ENCODE assay signal across 16 cellular contexts in the genomic region with DNA sequence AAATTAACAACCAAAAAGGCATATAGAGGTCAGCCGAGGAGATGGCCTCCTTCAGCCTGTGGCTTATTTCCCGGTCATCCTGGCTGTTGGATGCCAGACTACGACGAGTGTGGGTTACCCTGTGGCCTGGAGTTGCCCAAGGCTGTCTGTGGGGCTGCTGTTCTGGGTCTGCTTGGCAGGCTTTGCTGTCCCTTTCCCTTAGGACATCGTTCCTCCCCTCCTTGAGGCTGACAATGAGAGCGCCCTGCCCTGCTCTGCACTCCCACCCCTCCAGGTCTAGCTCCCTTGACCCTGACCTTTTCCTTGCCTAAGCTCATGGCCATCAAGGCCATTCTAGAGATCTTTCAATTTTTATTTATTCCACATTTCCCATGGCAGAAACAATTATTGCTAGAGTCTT. TPM values are rescaled to one million over a fixed set of nuclear protein-coding genes. Genes with fewer than 3 reads are reported as not detected.
DNase-seq lines count a peak whose midpoint lies in the region; ATAC-seq and TF ChIP-seq lines count a peak whose summit lies in the region.
"Had no signal": no experiment of that assay in that cellular context is flagged by ENCODE, and none has a peak within 500 bp of the region (broad histone marks: within the 10 kb centered on the region; RNA-seq: fewer than 3 reads in every experiment).

No MANE protein-coding gene starts in this region.

- peaks cover 21% of the 10 kb centered on the region for H3K36me3 Mint-ChIP-seq in activated CD4-positive, alpha-beta T cell treated with anti-CD3 and anti-CD28 coated beads, Interleukin-2, amount 10 ng/mL, durations not matched to agents 7 days and 5 days (ENCODE audit: low read depth)
- peaks cover 17% of the 10 kb centered on the region for H3K36me3 Mint-ChIP-seq in activated CD4-positive, alpha-beta memory T cell treated with anti-CD3 and anti-CD28 coated beads for 36 hours
- H3K36me3 Mint-ChIP-seq in effector memory CD8-positive, alpha-beta T cell (ENCODE audit: insufficient read depth) = peaks cover 15% of the 10 kb centered on the region

- H3K27ac Mint-ChIP-seq in activated CD4-positive, alpha-beta T cell treated with anti-CD3 and anti-CD28 coated beads, Interleukin-2, amount 10 ng/mL, durations not matched to agents 7 days and 5 days = peak overlapping the region; percentile 46
- H3K27ac Mint-ChIP-seq in activated CD4-positive, alpha-beta memory T cell treated with anti-CD3 and anti-CD28 coated beads for 36 hours = peak overlapping the region; percentile 18
- peak overlapping the region in 1 of 2 donors; percentile 41 for H3K27ac Mint-ChIP-seq in effector memory CD8-positive, alpha-beta T cell
- H3K27ac Mint-ChIP-seq: stimulated activated effector memory CD8-positive, alpha-beta T cell treated with anti-CD3 and anti-CD28 coated beads, Interleukin-12 subunit alpha, Interleukin-12 subunit beta, amount 100 ng/mL, for 72 hours had no signal

- POLR2A ChIA-PET in activated CD4-positive, alpha-beta T cell treated with anti-CD3 and anti-CD28 coated beads, Interleukin-2, amount 10 ng/mL, durations not matched to agents 7 days and 5 days (lab: Charles Lee) = no interaction called here
- POLR2A ChIA-PET in activated CD4-positive, alpha-beta memory T cell treated with anti-CD3 and anti-CD28 coated beads for 36 hours (lab: Charles Lee) = interaction anchor here (2.1 kb wide), 1 partner anchor 13 kb away, joined by 7 read pairs; no protein-coding TSS in a partner anchor

- no peak for ATAC-seq in effector memory CD8-positive, alpha-beta T cell (replicated peaks)
- no peak for ATAC-seq in HG02840 (IDR thresholded peaks at IDR 0.05; ENCODE audit: low FRiP score, unreplicated experiment)
- ATAC-seq: stimulated activated effector memory CD8-positive, alpha-beta T cell treated with anti-CD3 and anti-CD28 coated beads, Interleukin-12 subunit alpha, Interleukin-12 subunit beta, amount 100 ng/mL, for 72 hours had no signal

- no peaks in the 10 kb centered on the region for H3K27me3 ChIP-seq in spleen (replicated peaks in 1 of 7)

- H3K27me3 Mint-ChIP-seq in activated CD4-positive, alpha-beta T cell treated with anti-CD3 and anti-CD28 coated beads, Interleukin-2, amount 10 ng/mL, durations not matched to agents 7 days and 5 days = no peaks in the 10 kb centered on the region
- H3K27me3 Mint-ChIP-seq in activated CD4-positive, alpha-beta memory T cell treated with anti-CD3 and anti-CD28 coated beads for 36 hours = no peaks in the 10 kb centered on the region
- no peaks in the 10 kb centered on the region for H3K27me3 Mint-ChIP-seq in effector memory CD8-positive, alpha-beta T cell

- peaks cover 17 to 34% (median 28%) of the 10 kb centered on the region in 6 donors for H3K4me1 ChIP-seq in spleen

- peaks cover 53% of the 10 kb centered on the region for H3K4me1 Mint-ChIP-seq in activated CD4-positive, alpha-beta T cell treated with anti-CD3 and anti-CD28 coated beads, Interleukin-2, amount 10 ng/mL, durations not matched to agents 7 days and 5 days
- peaks cover 32% of the 10 kb centered on the region for H3K4me1 Mint-ChIP-seq in activated CD4-positive, alpha-beta memory T cell treated with anti-CD3 and anti-CD28 coated beads for 36 hours (ENCODE audit: low read depth)
- peaks cover 5 to 20% of the 10 kb centered on the region in 2 donors for H3K4me1 Mint-ChIP-seq in effector memory CD8-positive, alpha-beta T cell (ENCODE audit: low read depth in 2 of 2)

- TF ChIP-seq CTCF in spleen (IDR thresholded peaks at IDR 0.05 in 8 of 11, conservative IDR thresholded peaks at IDR 0.05 in 3 of 11) = no peak

- no peak for TF ChIP-seq POLR2A in spleen (IDR thresholded peaks at IDR 0.05)
- TF ChIP-seq POLR2A in erythroblast (IDR thresholded peaks at IDR 0.05; ENCODE audit: low read length) = no peak

- peak overlapping the region; percentile 39 for H3K4me3 Mint-ChIP-seq in activated CD4-positive, alpha-beta T cell treated with anti-CD3 and anti-CD28 coated beads, Interleukin-2, amount 10 ng/mL, durations not matched to agents 7 days and 5 days
- H3K4me3 Mint-ChIP-seq in activated CD4-positive, alpha-beta memory T cell treated with anti-CD3 and anti-CD28 coated beads for 36 hours = peak overlapping the region; percentile 27
- H3K4me3 Mint-ChIP-seq in effector memory CD8-positive, alpha-beta T cell = peak overlapping the region; percentile 8 to 25
- H3K4me3 Mint-ChIP-seq: stimulated activated effector memory CD8-positive, alpha-beta T cell treated with anti-CD3 and anti-CD28 coated beads, Interleukin-12 subunit alpha, Interleukin-12 subunit beta, amount 100 ng/mL, for 72 hours had no signal

- no peaks in the 10 kb centered on the region for H3K9me3 Mint-ChIP-seq in activated CD4-positive, alpha-beta T cell treated with anti-CD3 and anti-CD28 coated beads, Interleukin-2, amount 10 ng/mL, durations not matched to agents 7 days and 5 days
- no peaks in the 10 kb centered on the region for H3K9me3 Mint-ChIP-seq in activated CD4-positive, alpha-beta memory T cell treated with anti-CD3 and anti-CD28 coated beads for 36 hours
- no peaks in the 10 kb centered on the region for H3K9me3 Mint-ChIP-seq in effector memory CD8-positive, alpha-beta T cell
- H3K9me3 Mint-ChIP-seq: stimulated activated effector memory CD8-positive, alpha-beta T cell treated with anti-CD3 and anti-CD28 coated beads, Interleukin-12 subunit alpha, Interleukin-12 subunit beta, amount 100 ng/mL, for 72 hours had no signal

- no peak overlapping the region for H3K4me3 ChIP-seq in spleen
- H3K4me3 ChIP-seq: smooth muscle cell had no signal

- H3K9me3 ChIP-seq in spleen = no peaks in the 10 kb centered on the region
- H3K9me3 ChIP-seq: SK-N-SH had no signal

- no peak for DNase-seq in activated CD4-positive, alpha-beta T cell treated with anti-CD3 and anti-CD28 coated beads, Interleukin-2, amount 10 ng/mL, durations not matched to agents 7 days and 5 days
- DNase-seq in activated CD4-positive, alpha-beta T cell treated with anti-CD3 and anti-CD28 coated beads for 1 hour = no peak
- DNase-seq in activated CD4-positive, alpha-beta memory T cell treated with anti-CD3 and anti-CD28 coated beads for 36 hours = peak; percentile 8
- no peak for DNase-seq in effector memory CD8-positive, alpha-beta T cell
- DNase-seq in spleen (peak; percentile 51), DMS153 (lab: John Stamatoyannopoulos, UW) (no peak), erythroblast (lab: John Stamatoyannopoulos, UW) (no peak)
- DNase-seq: amygdala, foreskin fibroblast, NCI-H1092, SK-N-SH had no signal

- no peak overlapping the region for H3K27ac ChIP-seq in spleen
- H3K27ac ChIP-seq: KMS-11, parathyroid adenoma had no signal

- 86 to 92% (median 90%) methylated on average over 6 of the region's 6 CpGs for WGBS in spleen, 5 donors

- H3K36me3 ChIP-seq in spleen = peaks cover 0 to 11% (median 3%) of the 10 kb centered on the region in 6 donors

- intact Hi-C loops in activated CD4-positive, alpha-beta memory T cell treated with anti-CD3 and anti-CD28 coated beads for 36 hours (cut with micrococcal nuclease) = loop anchor here (5.0 kb wide), 1 partner anchor 535 kb away; a partner anchor contains a TSS
- intact Hi-C loops in spleen (cut with DNase I; ENCODE audit: low total_unique reads) = no loop called here

- CTCF ChIA-PET in activated CD4-positive, alpha-beta T cell treated with anti-CD3 and anti-CD28 coated beads, Interleukin-2, amount 10 ng/mL, durations not matched to agents 7 days and 5 days (lab: Charles Lee) = interaction anchor here (1.0 to 5.4 kb wide), 9 partner anchors 9 to 150 kb away, joined by 3 to 54 read pairs (median 4); no protein-coding TSS in a partner anchor
- CTCF ChIA-PET in activated CD4-positive, alpha-beta memory T cell treated with anti-CD3 and anti-CD28 coated beads for 36 hours (lab: Charles Lee) = interaction anchor here (1.7 to 8.0 kb wide), 3 partner anchors 10 to 160 kb away, joined by 5 to 56 read pairs (median 35); no protein-coding TSS in a partner anchor

RNA-seq across cellular contexts. Expression of a gene that starts 1.9 kb away (rescaled TPM):
- total RNA-seq in activated CD4-positive, alpha-beta T cell treated with anti-CD3 and anti-CD28 coated beads, Interleukin-2, amount 10 ng/mL, durations not matched to agents 7 days and 5 days = 100 to 1,000 TPM; 218 to 222 TPM
- total RNA-seq in activated CD4-positive, alpha-beta memory T cell treated with anti-CD3 and anti-CD28 coated beads for 36 hours = 100 to 1,000 TPM; 155 to 163 TPM
- 10 to 100 TPM; 55.8 to 80.4 (median 58.6) TPM for total RNA-seq in spleen
- 10 to 100 TPM; 22.7 to 35.1 (median 29.1) TPM for polyA plus RNA-seq in spleen

RNA-seq across cellular contexts. Expression of a gene that starts 38.7 kb away (rescaled TPM):
- 10 to 100 TPM; 28.9 to 30.5 TPM for total RNA-seq in activated CD4-positive, alpha-beta T cell treated with anti-CD3 and anti-CD28 coated beads, Interleukin-2, amount 10 ng/mL, durations not matched to agents 7 days and 5 days
- total RNA-seq in activated CD4-positive, alpha-beta memory T cell treated with anti-CD3 and anti-CD28 coated beads for 36 hours = 10 to 100 TPM; 25.0 to 25.9 TPM
- total RNA-seq in spleen = 1 to 10 TPM; 5.0 to 9.1 (median 6.3) TPM
- polyA plus RNA-seq in spleen = 1 to 10 TPM; 5.3 to 9.9 (median 8.0) TPM

Comparison
In these comparisons a context has a peak if more than half of its experiments do, and no peak if none do; other contexts are left out.
1. DNase-seq: peak in activated CD4-positive, alpha-beta memory T cell treated with anti-CD3 and anti-CD28 coated beads for 36 hours (single experiment) and spleen (single experiment); none in activated CD4-positive, alpha-beta T cell treated with anti-CD3 and anti-CD28 coated beads, Interleukin-2, amount 10 ng/mL, durations not matched to agents 7 days and 5 days (single experiment), activated CD4-positive, alpha-beta T cell treated with anti-CD3 and anti-CD28 coated beads for 1 hour (single experiment), effector memory CD8-positive, alpha-beta T cell (0 of 3), DMS153 (single experiment) and erythroblast (0 of 2).
2. Peak in every context shown above with its lines, with median percentiles within 50 percentile points of each other: H3K4me3 Mint-ChIP-seq.